In the genomic region with DNA sequence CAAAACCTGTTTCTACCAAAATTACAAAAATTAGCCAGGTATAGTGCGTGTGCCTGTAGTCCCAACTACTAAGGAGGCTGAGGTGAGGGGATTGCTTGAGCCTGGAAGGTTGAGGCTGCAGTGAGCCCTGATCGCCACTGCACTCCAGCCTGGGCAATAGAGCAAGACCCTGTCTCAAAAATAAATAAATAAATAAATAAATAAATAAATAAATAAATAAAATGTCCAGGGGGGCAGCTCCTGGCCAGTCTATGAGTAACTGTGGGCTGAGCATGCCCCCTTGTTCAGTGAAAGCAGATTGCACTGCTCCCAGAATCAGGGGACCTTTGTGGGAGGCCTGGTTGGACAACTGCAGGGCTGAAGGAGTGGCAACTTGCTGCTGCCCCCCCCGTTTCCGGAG, we compare ENCODE assay signal across 2 cellular contexts.
TF ChIP-seq lines count a peak whose summit lies in the region.

No MANE protein-coding gene starts in this region.

TF ChIP-seq in A549, 52 proteins besides CTCF, POLR2A, EP300 and RAD21:
- TF ChIP-seq JUN (IDR thresholded peaks at IDR 0.05) (no peak), ZC3H11A (IDR thresholded peaks at IDR 0.05) (peak; percentile 34)

TF ChIP-seq in HEK293, 187 proteins besides CTCF, POLR2A, EP300 and RAD21:
- no peak for TF ChIP-seq ZNF391 (tag by site-specific recombination; IDR thresholded peaks at IDR 0.05; ENCODE audit: borderline replicate concordance, low read depth)
- TF ChIP-seq, protein P1, sequence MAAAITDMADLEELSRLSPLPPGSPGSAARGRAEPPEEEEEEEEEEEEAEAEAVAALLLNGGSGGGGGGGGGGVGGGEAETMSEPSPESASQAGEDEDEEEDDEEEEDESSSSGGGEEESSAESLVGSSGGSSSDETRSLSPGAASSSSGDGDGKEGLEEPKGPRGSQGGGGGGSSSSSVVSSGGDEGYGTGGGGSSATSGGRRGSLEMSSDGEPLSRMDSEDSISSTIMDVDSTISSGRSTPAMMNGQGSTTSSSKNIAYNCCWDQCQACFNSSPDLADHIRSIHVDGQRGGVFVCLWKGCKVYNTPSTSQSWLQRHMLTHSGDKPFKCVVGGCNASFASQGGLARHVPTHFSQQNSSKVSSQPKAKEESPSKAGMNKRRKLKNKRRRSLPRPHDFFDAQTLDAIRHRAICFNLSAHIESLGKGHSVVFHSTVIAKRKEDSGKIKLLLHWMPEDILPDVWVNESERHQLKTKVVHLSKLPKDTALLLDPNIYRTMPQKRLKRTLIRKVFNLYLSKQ (tag by site-specific recombination; IDR thresholded peaks at IDR 0.05; ENCODE audit: borderline replicate concordance): 0 out of 2 replicates have a peak, but pooled peaks have one; percentile 22
- no peak for TF ChIP-seq ZNF16 (tag by site-specific recombination; IDR thresholded peaks at IDR 0.05; ENCODE audit: low read depth)
- TF ChIP-seq ZNF560 (tag by site-specific recombination; IDR thresholded peaks at IDR 0.05; ENCODE audit: borderline replicate concordance): peak; percentile 84; the same call in 1 of the 2 replicates
- TF ChIP-seq ZBTB20 (tag by site-specific recombination; IDR thresholded peaks at IDR 0.05): no peak
- TF ChIP-seq ZNF146 (tag by site-specific recombination; IDR thresholded peaks at IDR 0.05): no peak
- TF ChIP-seq ZNF174 (tag by site-specific recombination; IDR thresholded peaks at IDR 0.05): no peak
- 0 out of 2 replicates have a peak, but pooled peaks have one; percentile 50 for TF ChIP-seq ZNF404 (tag by site-specific recombination; IDR thresholded peaks at IDR 0.05)
- TF ChIP-seq ZNF660 (tag by site-specific recombination; IDR thresholded peaks at IDR 0.05): no peak
- peak; percentile 50; the same call in 1 of the 2 replicates for TF ChIP-seq MYNN (tag by site-specific recombination; IDR thresholded peaks at IDR 0.05; ENCODE audit: borderline replicate concordance)
- peak; percentile 90; the same call in 1 of the 2 replicates for TF ChIP-seq ZNF140 (tag by site-specific recombination; IDR thresholded peaks at IDR 0.05)
- 0 out of 2 replicates have a peak, but pooled peaks have one; percentile 18 for TF ChIP-seq OVOL3 (tag by site-specific recombination; IDR thresholded peaks at IDR 0.05)
- peak; percentile 71 for TF ChIP-seq ZBTB8A (tag by site-specific recombination; IDR thresholded peaks at IDR 0.05)
- TF ChIP-seq ZFHX2 (tag by site-specific recombination; conservative IDR thresholded peaks at IDR 0.05): no peak
- no peak for TF ChIP-seq GLIS1 (tag by site-specific recombination; IDR thresholded peaks at IDR 0.05)
- peak; percentile 90; the same call in 1 of the 2 replicates for TF ChIP-seq ZNF202 (tag by site-specific recombination; IDR thresholded peaks at IDR 0.05; ENCODE audit: borderline replicate concordance)
- 0 out of 2 replicates have a peak, but pooled peaks have one; percentile 30 for TF ChIP-seq ZNF501 (tag by site-specific recombination; IDR thresholded peaks at IDR 0.05)
- TF ChIP-seq ZNF623 (tag by site-specific recombination; IDR thresholded peaks at IDR 0.05): peak; percentile 79
- TF ChIP-seq ZNF600 (tag by site-specific recombination; IDR thresholded peaks at IDR 0.05): no peak
- TF ChIP-seq, protein P2, sequence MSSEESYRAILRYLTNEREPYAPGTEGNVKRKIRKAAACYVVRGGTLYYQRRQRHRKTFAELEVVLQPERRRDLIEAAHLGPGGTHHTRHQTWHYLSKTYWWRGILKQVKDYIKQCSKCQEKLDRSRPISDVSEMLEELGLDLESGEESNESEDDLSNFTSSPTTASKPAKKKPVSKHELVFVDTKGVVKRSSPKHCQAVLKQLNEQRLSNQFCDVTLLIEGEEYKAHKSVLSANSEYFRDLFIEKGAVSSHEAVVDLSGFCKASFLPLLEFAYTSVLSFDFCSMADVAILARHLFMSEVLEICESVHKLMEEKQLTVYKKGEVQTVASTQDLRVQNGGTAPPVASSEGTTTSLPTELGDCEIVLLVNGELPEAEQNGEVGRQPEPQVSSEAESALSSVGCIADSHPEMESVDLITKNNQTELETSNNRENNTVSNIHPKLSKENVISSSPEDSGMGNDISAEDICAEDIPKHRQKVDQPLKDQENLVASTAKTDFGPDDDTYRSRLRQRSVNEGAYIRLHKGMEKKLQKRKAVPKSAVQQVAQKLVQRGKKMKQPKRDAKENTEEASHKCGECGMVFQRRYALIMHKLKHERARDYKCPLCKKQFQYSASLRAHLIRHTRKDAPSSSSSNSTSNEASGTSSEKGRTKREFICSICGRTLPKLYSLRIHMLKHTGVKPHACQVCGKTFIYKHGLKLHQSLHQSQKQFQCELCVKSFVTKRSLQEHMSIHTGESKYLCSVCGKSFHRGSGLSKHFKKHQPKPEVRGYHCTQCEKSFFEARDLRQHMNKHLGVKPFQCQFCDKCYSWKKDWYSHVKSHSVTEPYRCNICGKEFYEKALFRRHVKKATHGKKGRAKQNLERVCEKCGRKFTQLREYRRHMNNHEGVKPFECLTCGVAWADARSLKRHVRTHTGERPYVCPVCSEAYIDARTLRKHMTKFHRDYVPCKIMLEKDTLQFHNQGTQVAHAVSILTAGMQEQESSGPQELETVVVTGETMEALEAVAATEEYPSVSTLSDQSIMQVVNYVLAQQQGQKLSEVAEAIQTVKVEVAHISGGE (tag by site-specific recombination; conservative IDR thresholded peaks at IDR 0.05; ENCODE audit: low read depth): peak; percentile 77
- TF ChIP-seq, protein P3, sequence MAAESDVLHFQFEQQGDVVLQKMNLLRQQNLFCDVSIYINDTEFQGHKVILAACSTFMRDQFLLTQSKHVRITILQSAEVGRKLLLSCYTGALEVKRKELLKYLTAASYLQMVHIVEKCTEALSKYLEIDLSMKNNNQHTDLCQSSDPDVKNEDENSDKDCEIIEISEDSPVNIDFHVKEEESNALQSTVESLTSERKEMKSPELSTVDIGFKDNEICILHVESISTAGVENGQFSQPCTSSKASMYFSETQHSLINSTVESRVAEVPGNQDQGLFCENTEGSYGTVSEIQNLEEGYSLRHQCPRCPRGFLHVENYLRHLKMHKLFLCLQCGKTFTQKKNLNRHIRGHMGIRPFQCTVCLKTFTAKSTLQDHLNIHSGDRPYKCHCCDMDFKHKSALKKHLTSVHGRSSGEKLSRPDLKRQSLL (tag by site-specific recombination; IDR thresholded peaks at IDR 0.05): no peak
- TF ChIP-seq ZNF426 (tag by site-specific recombination; IDR thresholded peaks at IDR 0.05): peak; percentile 92
- TF ChIP-seq ZNF654 (tag by site-specific recombination; IDR thresholded peaks at IDR 0.05; ENCODE audit: low read depth): peak; percentile 28
- TF ChIP-seq ZSCAN16 (tag by site-specific recombination; IDR thresholded peaks at IDR 0.05): no peak
- no peak for TF ChIP-seq ZNF175 (tag by site-specific recombination; IDR thresholded peaks at IDR 0.05)
- peak; percentile 53; the same call in 1 of the 2 replicates for TF ChIP-seq GFI1B (tag by site-specific recombination; IDR thresholded peaks at IDR 0.05)
- no peak for TF ChIP-seq ZBTB7A (tag by site-specific recombination; IDR thresholded peaks at IDR 0.05; ENCODE audit: low read depth)
- peak; percentile 65 for TF ChIP-seq ZNF510 (tag by site-specific recombination; IDR thresholded peaks at IDR 0.05; ENCODE audit: insufficient replicate concordance)
- TF ChIP-seq, protein P4, sequence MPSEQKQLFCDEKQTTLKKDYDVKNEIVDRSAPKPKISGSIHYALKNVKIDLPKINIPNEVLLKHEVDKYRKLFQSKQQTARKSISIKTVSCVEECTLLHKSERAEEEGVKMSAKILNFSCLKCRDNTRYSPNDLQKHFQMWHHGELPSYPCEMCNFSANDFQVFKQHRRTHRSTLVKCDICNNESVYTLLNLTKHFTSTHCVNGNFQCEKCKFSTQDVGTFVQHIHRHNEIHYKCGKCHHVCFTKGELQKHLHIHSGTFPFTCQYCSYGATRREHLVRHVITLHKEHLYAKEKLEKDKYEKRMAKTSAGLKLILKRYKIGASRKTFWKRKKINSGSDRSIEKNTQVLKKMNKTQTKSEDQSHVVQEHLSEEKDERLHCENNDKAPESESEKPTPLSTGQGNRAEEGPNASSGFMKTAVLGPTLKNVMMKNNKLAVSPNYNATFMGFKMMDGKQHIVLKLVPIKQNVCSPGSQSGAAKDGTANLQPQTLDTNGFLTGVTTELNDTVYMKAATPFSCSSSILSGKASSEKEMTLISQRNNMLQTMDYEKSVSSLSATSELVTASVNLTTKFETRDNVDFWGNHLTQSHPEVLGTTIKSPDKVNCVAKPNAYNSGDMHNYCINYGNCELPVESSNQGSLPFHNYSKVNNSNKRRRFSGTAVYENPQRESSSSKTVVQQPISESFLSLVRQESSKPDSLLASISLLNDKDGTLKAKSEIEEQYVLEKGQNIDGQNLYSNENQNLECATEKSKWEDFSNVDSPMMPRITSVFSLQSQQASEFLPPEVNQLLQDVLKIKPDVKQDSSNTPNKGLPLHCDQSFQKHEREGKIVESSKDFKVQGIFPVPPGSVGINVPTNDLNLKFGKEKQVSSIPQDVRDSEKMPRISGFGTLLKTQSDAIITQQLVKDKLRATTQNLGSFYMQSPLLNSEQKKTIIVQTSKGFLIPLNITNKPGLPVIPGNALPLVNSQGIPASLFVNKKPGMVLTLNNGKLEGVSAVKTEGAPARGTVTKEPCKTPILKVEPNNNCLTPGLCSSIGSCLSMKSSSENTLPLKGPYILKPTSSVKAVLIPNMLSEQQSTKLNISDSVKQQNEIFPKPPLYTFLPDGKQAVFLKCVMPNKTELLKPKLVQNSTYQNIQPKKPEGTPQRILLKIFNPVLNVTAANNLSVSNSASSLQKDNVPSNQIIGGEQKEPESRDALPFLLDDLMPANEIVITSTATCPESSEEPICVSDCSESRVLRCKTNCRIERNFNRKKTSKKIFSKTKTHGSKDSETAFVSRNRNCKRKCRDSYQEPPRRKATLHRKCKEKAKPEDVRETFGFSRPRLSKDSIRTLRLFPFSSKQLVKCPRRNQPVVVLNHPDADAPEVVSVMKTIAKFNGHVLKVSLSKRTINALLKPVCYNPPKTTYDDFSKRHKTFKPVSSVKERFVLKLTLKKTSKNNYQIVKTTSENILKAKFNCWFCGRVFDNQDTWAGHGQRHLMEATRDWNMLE (tag by site-specific recombination; conservative IDR thresholded peaks at IDR 0.05; ENCODE audit: low read depth): peak; percentile 89
- TF ChIP-seq ZFP37 (tag by site-specific recombination; IDR thresholded peaks at IDR 0.05): 0 out of 2 replicates have a peak, but pooled peaks have one; percentile 58
- peak; percentile 33; the same call in 1 of the 2 replicates for TF ChIP-seq ZNF629 (tag by site-specific recombination; IDR thresholded peaks at IDR 0.05)
- TF ChIP-seq, protein P5, sequence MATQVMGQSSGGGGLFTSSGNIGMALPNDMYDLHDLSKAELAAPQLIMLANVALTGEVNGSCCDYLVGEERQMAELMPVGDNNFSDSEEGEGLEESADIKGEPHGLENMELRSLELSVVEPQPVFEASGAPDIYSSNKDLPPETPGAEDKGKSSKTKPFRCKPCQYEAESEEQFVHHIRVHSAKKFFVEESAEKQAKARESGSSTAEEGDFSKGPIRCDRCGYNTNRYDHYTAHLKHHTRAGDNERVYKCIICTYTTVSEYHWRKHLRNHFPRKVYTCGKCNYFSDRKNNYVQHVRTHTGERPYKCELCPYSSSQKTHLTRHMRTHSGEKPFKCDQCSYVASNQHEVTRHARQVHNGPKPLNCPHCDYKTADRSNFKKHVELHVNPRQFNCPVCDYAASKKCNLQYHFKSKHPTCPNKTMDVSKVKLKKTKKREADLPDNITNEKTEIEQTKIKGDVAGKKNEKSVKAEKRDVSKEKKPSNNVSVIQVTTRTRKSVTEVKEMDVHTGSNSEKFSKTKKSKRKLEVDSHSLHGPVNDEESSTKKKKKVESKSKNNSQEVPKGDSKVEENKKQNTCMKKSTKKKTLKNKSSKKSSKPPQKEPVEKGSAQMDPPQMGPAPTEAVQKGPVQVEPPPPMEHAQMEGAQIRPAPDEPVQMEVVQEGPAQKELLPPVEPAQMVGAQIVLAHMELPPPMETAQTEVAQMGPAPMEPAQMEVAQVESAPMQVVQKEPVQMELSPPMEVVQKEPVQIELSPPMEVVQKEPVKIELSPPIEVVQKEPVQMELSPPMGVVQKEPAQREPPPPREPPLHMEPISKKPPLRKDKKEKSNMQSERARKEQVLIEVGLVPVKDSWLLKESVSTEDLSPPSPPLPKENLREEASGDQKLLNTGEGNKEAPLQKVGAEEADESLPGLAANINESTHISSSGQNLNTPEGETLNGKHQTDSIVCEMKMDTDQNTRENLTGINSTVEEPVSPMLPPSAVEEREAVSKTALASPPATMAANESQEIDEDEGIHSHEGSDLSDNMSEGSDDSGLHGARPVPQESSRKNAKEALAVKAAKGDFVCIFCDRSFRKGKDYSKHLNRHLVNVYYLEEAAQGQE (tag by site-specific recombination; IDR thresholded peaks at IDR 0.05): peak; percentile 62; the same call in 1 of the 2 replicates
- TF ChIP-seq ZNF664 (tag by site-specific recombination; IDR thresholded peaks at IDR 0.05): peak; percentile 76
- TF ChIP-seq ZNF266 (tag by site-specific recombination; IDR thresholded peaks at IDR 0.05; ENCODE audit: low read depth): peak; percentile 70; the same call in 1 of the 2 replicates
- peak; percentile 44; the same call in 1 of the 2 replicates for TF ChIP-seq ZNF121 (tag by site-specific recombination; IDR thresholded peaks at IDR 0.05)
- TF ChIP-seq ZXDB (tag by site-specific recombination; IDR thresholded peaks at IDR 0.05): peak; percentile 53; the same call in 1 of the 2 replicates
- TF ChIP-seq ZNF555 (tag by site-specific recombination; conservative IDR thresholded peaks at IDR 0.05): peak; percentile 72
- peak; percentile 93 for TF ChIP-seq ZNF394 (tag by site-specific recombination; IDR thresholded peaks at IDR 0.05; ENCODE audit: borderline replicate concordance)
- peak; percentile 66; the same call in 1 of the 2 replicates for TF ChIP-seq ZNF433 (tag by site-specific recombination; IDR thresholded peaks at IDR 0.05; ENCODE audit: low read depth)
- TF ChIP-seq ZNF302 (tag by site-specific recombination; IDR thresholded peaks at IDR 0.05; ENCODE audit: low read depth): no peak
- peak; percentile 42; the same call in 1 of the 2 replicates for TF ChIP-seq GLI2 (tag by site-specific recombination; IDR thresholded peaks at IDR 0.05; ENCODE audit: borderline replicate concordance, low read depth)
TF ChIP-seq in HEK293: peak in this region for 27.
